ENCODE assay signal across 29 cellular contexts in genomic region chrX:109695637-109696036, GRCh38.
"Had no signal": no experiment of that assay in that cellular context is flagged by ENCODE, and none has a peak within 500 bp of the region (broad histone marks: within the 10 kb centered on the region; RNA-seq: fewer than 3 reads in every experiment).

No MANE protein-coding gene starts in this region.

- H3K4me3 Mint-ChIP-seq: activated B cell treated with CpG ODN at 0.5 μM for 24 hours; activated CD8-positive, alpha-beta T cell treated with anti-CD3 and anti-CD28 coated beads, Interleukin-2, amount 10 ng/mL, durations not matched to agents 7 days and 5 days; activated naive CD8-positive, alpha-beta T cell treated with anti-CD3 and anti-CD28 coated beads for 36 hours; activated naive CD8-positive, alpha-beta T cell treated with anti-CD3 and anti-CD28 coated beads, Interleukin-2, amount 50 U/mL, for 24 hours; activated T-helper 1 cell treated with anti-CD3 and anti-CD28 coated beads, Interleukin-12 subunit alpha, Interleukin-12 subunit beta, Interleukin-2, Interleukin-4 antibody, amounts not matched to agents 30 ng/mL and 10 ng/mL and 1 ng/mL, durations not matched to agents 14 hours and 24 hours and 36 hours; effector memory CD8-positive, alpha-beta T cell had no signal

- FAIRE-seq: colon had no signal

- ATAC-seq: activated CD4-positive, CD25-positive, alpha-beta regulatory T cell treated with anti-CD3 and anti-CD28 coated beads, Interleukin-2, amount 50 U/mL, for 24 hours; activated CD8-positive, alpha-beta T cell treated with anti-CD3 and anti-CD28 coated beads, Interleukin-2, amount 10 ng/mL, durations not matched to agents 7 days and 5 days; activated naive CD8-positive, alpha-beta T cell treated with anti-CD3 and anti-CD28 coated beads, Interleukin-2, amount 50 U/mL, for 24 hours; body of pancreas; effector memory CD8-positive, alpha-beta T cell; foreskin keratinocyte; gastrocnemius medialis; heart left ventricle had no signal

- DNase-seq: activated B cell treated with CpG ODN at 0.5 μM for 24 hours; activated CD4-positive, alpha-beta T cell treated with anti-CD3 and anti-CD28 coated beads for 48 hours; activated CD4-positive, alpha-beta T cell treated with anti-CD3 and anti-CD28 coated beads, Interleukin-2, amount 50 U/mL, for 1 hour; activated CD4-positive, alpha-beta T cell treated with anti-CD3 and anti-CD28 coated beads, Interleukin-2, amount 50 U/mL, for 48 hours; activated CD8-positive, alpha-beta T cell treated with anti-CD3 and anti-CD28 coated beads, Interleukin-2, amount 10 ng/mL, durations not matched to agents 7 days and 5 days; activated gamma-delta T cell; activated naive CD4-positive, alpha-beta T cell; activated naive CD4-positive, alpha-beta T cell treated with anti-CD3 and anti-CD28 coated beads, Interleukin-2, amount 50 U/mL, for 16 hours; activated naive CD8-positive, alpha-beta T cell treated with anti-CD3 and anti-CD28 coated beads for 36 hours; activated naive CD8-positive, alpha-beta T cell treated with anti-CD3 and anti-CD28 coated beads, Interleukin-2, amount 50 U/mL, for 24 hours; adrenal gland; amygdala; aorta; body of pancreas; caudate nucleus; cortex of kidney; dermis blood vessel endothelial cell; effector CD4-positive, alpha-beta T cell; effector memory CD8-positive, alpha-beta T cell; erythroblast; foreskin keratinocyte; gastrocnemius medialis; glutamatergic neuron; heart left ventricle; T1000; WERI-Rb-1 had no signal

- H3K27ac Mint-ChIP-seq: activated B cell treated with CpG ODN at 0.5 μM for 24 hours; activated CD8-positive, alpha-beta T cell treated with anti-CD3 and anti-CD28 coated beads, Interleukin-2, amount 10 ng/mL, durations not matched to agents 7 days and 5 days; activated naive CD8-positive, alpha-beta T cell treated with anti-CD3 and anti-CD28 coated beads for 36 hours; activated naive CD8-positive, alpha-beta T cell treated with anti-CD3 and anti-CD28 coated beads, Interleukin-2, amount 50 U/mL, for 24 hours; activated T-helper 1 cell treated with anti-CD3 and anti-CD28 coated beads, Interleukin-12 subunit alpha, Interleukin-12 subunit beta, Interleukin-2, Interleukin-4 antibody, amounts not matched to agents 30 ng/mL and 10 ng/mL and 1 ng/mL, durations not matched to agents 14 hours and 24 hours and 36 hours had no signal

- H3K9me3 Mint-ChIP-seq: activated B cell treated with CpG ODN at 0.5 μM for 24 hours; activated naive CD8-positive, alpha-beta T cell treated with anti-CD3 and anti-CD28 coated beads for 36 hours; activated naive CD8-positive, alpha-beta T cell treated with anti-CD3 and anti-CD28 coated beads, Interleukin-2, amount 50 U/mL, for 24 hours; activated T-helper 1 cell treated with anti-CD3 and anti-CD28 coated beads, Interleukin-12 subunit alpha, Interleukin-12 subunit beta, Interleukin-2, Interleukin-4 antibody, amounts not matched to agents 30 ng/mL and 10 ng/mL and 1 ng/mL, durations not matched to agents 14 hours and 24 hours and 36 hours; effector memory CD8-positive, alpha-beta T cell had no signal

- H3K27me3 Mint-ChIP-seq: activated B cell treated with CpG ODN at 0.5 μM for 24 hours; activated naive CD8-positive, alpha-beta T cell treated with anti-CD3 and anti-CD28 coated beads for 36 hours; activated naive CD8-positive, alpha-beta T cell treated with anti-CD3 and anti-CD28 coated beads, Interleukin-2, amount 50 U/mL, for 24 hours; effector memory CD8-positive, alpha-beta T cell had no signal
